In genomic region chr6:151306269-151306783, GRCh38 we compare ENCODE assay signal across 2 cellular contexts.
TF ChIP-seq lines count a peak whose summit lies in the region.

No MANE protein-coding gene starts in this region.

TF ChIP-seq in GM23338, 12 proteins besides CTCF, POLR2A, EP300 and RAD21 (continued from another document):
- TF ChIP-seq, protein P1, sequence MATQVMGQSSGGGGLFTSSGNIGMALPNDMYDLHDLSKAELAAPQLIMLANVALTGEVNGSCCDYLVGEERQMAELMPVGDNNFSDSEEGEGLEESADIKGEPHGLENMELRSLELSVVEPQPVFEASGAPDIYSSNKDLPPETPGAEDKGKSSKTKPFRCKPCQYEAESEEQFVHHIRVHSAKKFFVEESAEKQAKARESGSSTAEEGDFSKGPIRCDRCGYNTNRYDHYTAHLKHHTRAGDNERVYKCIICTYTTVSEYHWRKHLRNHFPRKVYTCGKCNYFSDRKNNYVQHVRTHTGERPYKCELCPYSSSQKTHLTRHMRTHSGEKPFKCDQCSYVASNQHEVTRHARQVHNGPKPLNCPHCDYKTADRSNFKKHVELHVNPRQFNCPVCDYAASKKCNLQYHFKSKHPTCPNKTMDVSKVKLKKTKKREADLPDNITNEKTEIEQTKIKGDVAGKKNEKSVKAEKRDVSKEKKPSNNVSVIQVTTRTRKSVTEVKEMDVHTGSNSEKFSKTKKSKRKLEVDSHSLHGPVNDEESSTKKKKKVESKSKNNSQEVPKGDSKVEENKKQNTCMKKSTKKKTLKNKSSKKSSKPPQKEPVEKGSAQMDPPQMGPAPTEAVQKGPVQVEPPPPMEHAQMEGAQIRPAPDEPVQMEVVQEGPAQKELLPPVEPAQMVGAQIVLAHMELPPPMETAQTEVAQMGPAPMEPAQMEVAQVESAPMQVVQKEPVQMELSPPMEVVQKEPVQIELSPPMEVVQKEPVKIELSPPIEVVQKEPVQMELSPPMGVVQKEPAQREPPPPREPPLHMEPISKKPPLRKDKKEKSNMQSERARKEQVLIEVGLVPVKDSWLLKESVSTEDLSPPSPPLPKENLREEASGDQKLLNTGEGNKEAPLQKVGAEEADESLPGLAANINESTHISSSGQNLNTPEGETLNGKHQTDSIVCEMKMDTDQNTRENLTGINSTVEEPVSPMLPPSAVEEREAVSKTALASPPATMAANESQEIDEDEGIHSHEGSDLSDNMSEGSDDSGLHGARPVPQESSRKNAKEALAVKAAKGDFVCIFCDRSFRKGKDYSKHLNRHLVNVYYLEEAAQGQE (IDR thresholded peaks at IDR 0.05; ENCODE audit: unreplicated experiment): no peak
- TF ChIP-seq NANOG (IDR thresholded peaks at IDR 0.05; ENCODE audit: borderline replicate concordance): no peak
- TF ChIP-seq CREB1 (CRISPR knock-in tag; IDR thresholded peaks at IDR 0.05; ENCODE audit: low read depth): no peak
- TF ChIP-seq STAT1 (IDR thresholded peaks at IDR 0.05; ENCODE audit: unreplicated experiment): no peak
- no peak for TF ChIP-seq JUNB (IDR thresholded peaks at IDR 0.05; ENCODE audit: unreplicated experiment)
- TF ChIP-seq POLR2AphosphoS5 (IDR thresholded peaks at IDR 0.05; ENCODE audit: low read depth): no peak
- TF ChIP-seq EZH2phosphoT487 (IDR thresholded peaks at IDR 0.05; ENCODE audit: unreplicated experiment): no peak
- TF ChIP-seq ZNF462 (CRISPR knock-in tag; IDR thresholded peaks at IDR 0.05): no peak

TF ChIP-seq in WTC11, 78 proteins besides CTCF, POLR2A, EP300 and RAD21 (continued from another document):
- TF ChIP-seq ARID4B (CRISPR knock-in tag; IDR thresholded peaks at IDR 0.05; ENCODE audit: borderline replicate concordance) (no peak), MXD4 (CRISPR knock-in tag; IDR thresholded peaks at IDR 0.05; ENCODE audit: borderline replicate concordance) (no peak), ZNF138 (CRISPR knock-in tag; conservative IDR thresholded peaks at IDR 0.05) (no peak), PRDM15 (CRISPR knock-in tag; IDR thresholded peaks at IDR 0.05) (no peak), ZNF232 (CRISPR knock-in tag; IDR thresholded peaks at IDR 0.05) (no peak), CBFB (CRISPR knock-in tag; IDR thresholded peaks at IDR 0.05; ENCODE audit: low read depth) (no peak), GTF2I (CRISPR knock-in tag; conservative IDR thresholded peaks at IDR 0.05) (no peak), EMX1 (CRISPR knock-in tag; IDR thresholded peaks at IDR 0.05) (no peak), MYBL2 (CRISPR knock-in tag; IDR thresholded peaks at IDR 0.05) (no peak), NR3C1 (CRISPR knock-in tag; conservative IDR thresholded peaks at IDR 0.05; ENCODE audit: low read depth) (no peak)
- TF ChIP-seq, protein P2, sequence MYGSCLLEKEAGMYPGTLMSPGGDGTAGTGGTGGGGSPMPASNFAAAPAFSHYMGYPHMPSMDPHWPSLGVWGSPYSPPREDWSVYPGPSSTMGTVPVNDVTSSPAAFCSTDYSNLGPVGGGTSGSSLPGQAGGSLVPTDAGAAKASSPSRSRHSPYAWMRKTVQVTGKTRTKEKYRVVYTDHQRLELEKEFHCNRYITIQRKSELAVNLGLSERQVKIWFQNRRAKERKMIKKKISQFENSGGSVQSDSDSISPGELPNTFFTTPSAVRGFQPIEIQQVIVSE (CRISPR knock-in tag; IDR thresholded peaks at IDR 0.05; ENCODE audit: borderline replicate concordance): no peak
- TF ChIP-seq, protein P3, sequence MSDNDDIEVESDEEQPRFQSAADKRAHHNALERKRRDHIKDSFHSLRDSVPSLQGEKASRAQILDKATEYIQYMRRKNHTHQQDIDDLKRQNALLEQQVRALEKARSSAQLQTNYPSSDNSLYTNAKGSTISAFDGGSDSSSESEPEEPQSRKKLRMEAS (CRISPR knock-in tag; IDR thresholded peaks at IDR 0.05): no peak
- TF ChIP-seq, protein P4, sequence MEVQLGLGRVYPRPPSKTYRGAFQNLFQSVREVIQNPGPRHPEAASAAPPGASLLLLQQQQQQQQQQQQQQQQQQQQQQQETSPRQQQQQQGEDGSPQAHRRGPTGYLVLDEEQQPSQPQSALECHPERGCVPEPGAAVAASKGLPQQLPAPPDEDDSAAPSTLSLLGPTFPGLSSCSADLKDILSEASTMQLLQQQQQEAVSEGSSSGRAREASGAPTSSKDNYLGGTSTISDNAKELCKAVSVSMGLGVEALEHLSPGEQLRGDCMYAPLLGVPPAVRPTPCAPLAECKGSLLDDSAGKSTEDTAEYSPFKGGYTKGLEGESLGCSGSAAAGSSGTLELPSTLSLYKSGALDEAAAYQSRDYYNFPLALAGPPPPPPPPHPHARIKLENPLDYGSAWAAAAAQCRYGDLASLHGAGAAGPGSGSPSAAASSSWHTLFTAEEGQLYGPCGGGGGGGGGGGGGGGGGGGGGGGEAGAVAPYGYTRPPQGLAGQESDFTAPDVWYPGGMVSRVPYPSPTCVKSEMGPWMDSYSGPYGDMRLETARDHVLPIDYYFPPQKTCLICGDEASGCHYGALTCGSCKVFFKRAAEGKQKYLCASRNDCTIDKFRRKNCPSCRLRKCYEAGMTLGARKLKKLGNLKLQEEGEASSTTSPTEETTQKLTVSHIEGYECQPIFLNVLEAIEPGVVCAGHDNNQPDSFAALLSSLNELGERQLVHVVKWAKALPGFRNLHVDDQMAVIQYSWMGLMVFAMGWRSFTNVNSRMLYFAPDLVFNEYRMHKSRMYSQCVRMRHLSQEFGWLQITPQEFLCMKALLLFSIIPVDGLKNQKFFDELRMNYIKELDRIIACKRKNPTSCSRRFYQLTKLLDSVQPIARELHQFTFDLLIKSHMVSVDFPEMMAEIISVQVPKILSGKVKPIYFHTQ (CRISPR knock-in tag; IDR thresholded peaks at IDR 0.05): no peak
- TF ChIP-seq, protein P5, sequence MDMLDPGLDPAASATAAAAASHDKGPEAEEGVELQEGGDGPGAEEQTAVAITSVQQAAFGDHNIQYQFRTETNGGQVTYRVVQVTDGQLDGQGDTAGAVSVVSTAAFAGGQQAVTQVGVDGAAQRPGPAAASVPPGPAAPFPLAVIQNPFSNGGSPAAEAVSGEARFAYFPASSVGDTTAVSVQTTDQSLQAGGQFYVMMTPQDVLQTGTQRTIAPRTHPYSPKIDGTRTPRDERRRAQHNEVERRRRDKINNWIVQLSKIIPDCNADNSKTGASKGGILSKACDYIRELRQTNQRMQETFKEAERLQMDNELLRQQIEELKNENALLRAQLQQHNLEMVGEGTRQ (CRISPR knock-in tag; IDR thresholded peaks at IDR 0.05): no peak
- TF ChIP-seq, protein P6, sequence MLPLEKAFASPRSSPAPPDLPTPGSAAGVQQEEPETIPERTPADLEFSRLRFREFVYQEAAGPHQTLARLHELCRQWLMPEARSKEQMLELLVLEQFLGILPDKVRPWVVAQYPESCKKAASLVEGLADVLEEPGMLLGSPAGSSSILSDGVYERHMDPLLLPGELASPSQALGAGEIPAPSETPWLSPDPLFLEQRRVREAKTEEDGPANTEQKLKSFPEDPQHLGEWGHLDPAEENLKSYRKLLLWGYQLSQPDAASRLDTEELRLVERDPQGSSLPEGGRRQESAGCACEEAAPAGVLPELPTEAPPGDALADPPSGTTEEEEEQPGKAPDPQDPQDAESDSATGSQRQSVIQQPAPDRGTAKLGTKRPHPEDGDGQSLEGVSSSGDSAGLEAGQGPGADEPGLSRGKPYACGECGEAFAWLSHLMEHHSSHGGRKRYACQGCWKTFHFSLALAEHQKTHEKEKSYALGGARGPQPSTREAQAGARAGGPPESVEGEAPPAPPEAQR (CRISPR knock-in tag; IDR thresholded peaks at IDR 0.05): no peak
